In genomic region chr2:238237441-238237840, GRCh38 we compare ENCODE assay signal across 1 cellular context.
TF ChIP-seq lines count a peak whose summit lies in the region.

No MANE protein-coding gene starts in this region.

TF ChIP-seq in K562, 482 proteins besides CTCF, POLR2A, EP300 and RAD21 (continued from another document):
- TF ChIP-seq AFF4 (CRISPR knock-in tag; IDR thresholded peaks at IDR 0.05) (no peak), EHMT2 (IDR thresholded peaks at IDR 0.05) (0 out of 2 replicates have a peak, but pooled peaks have one; percentile 13), RBFOX2 (IDR thresholded peaks at IDR 0.05; ENCODE audit: low read depth, low read length) (no peak)
